ENCODE assay signal across 23 cellular contexts in genomic region chr5:125440905-125441304, GRCh38.
"Had no signal": no experiment of that assay in that cellular context is flagged by ENCODE, and none has a peak within 500 bp of the region (broad histone marks: within the 10 kb centered on the region; RNA-seq: fewer than 3 reads in every experiment).

No MANE protein-coding gene starts in this region.

- H3K4me3 Mint-ChIP-seq: activated CD4-positive, alpha-beta memory T cell treated with anti-CD3 and anti-CD28 coated beads for 36 hours; activated CD4-positive, alpha-beta T cell treated with anti-CD3 and anti-CD28 coated beads, Interleukin-2, amount 10 ng/mL, durations not matched to agents 7 days and 5 days; activated naive CD4-positive, alpha-beta T cell treated with anti-CD3 and anti-CD28 coated beads, Interleukin-2, amount 10 ng/mL, durations not matched to agents 7 days and 5 days; activated naive CD8-positive, alpha-beta T cell treated with anti-CD3 and anti-CD28 coated beads for 36 hours; activated T-cell treated with anti-CD3 and anti-CD28 coated beads, Interleukin-2, amount 50 U/mL, for 4 hours; T-cell had no signal

- DNase-seq: activated CD4-positive, alpha-beta memory T cell treated with anti-CD3 and anti-CD28 coated beads for 36 hours; activated CD4-positive, alpha-beta T cell treated with anti-CD3 and anti-CD28 coated beads, Interleukin-2, amount 10 ng/mL, durations not matched to agents 7 days and 5 days; activated CD4-positive, CD25-positive, alpha-beta regulatory T cell; activated CD8-positive, alpha-beta memory T cell treated with anti-CD3 and anti-CD28 coated beads for 24 hours; activated gamma-delta T cell; activated naive CD4-positive, alpha-beta T cell treated with anti-CD3 and anti-CD28 coated beads, Interleukin-2, amount 10 ng/mL, durations not matched to agents 7 days and 5 days; activated naive CD8-positive, alpha-beta T cell treated with anti-CD3 and anti-CD28 coated beads for 36 hours; activated T-cell treated with anti-CD3 and anti-CD28 coated beads, Interleukin-2, amount 50 U/mL, for 4 hours; anterior cingulate cortex; central memory CD4-positive, alpha-beta T cell; MG63; NCI-H1105 treated with DMSO at 0.1 percent for 48 hours; NCI-H1436 treated with DMSO at 0.1 percent for 48 hours; NCI-H187; NCI-H2081; NCI-H510A treated with DMSO at 0.1 percent for 48 hours; NCI-H69; PC-9; T-cell; T-helper 2 cell had no signal

- H3K4me1 Mint-ChIP-seq: activated CD4-positive, alpha-beta T cell treated with anti-CD3 and anti-CD28 coated beads, Interleukin-2, amount 10 ng/mL, durations not matched to agents 7 days and 5 days; activated naive CD4-positive, alpha-beta T cell treated with anti-CD3 and anti-CD28 coated beads, Interleukin-2, amount 10 ng/mL, durations not matched to agents 7 days and 5 days; activated naive CD8-positive, alpha-beta T cell treated with anti-CD3 and anti-CD28 coated beads for 36 hours; T-cell had no signal

- H3K27ac ChIP-seq: breast epithelium, PC-9, SK-N-MC, VCaP had no signal

- H3K36me3 Mint-ChIP-seq: activated CD4-positive, alpha-beta memory T cell treated with anti-CD3 and anti-CD28 coated beads for 36 hours; activated naive CD4-positive, alpha-beta T cell treated with anti-CD3 and anti-CD28 coated beads, Interleukin-2, amount 10 ng/mL, durations not matched to agents 7 days and 5 days; activated naive CD8-positive, alpha-beta T cell treated with anti-CD3 and anti-CD28 coated beads for 36 hours; T-cell had no signal

- H2AFZ ChIP-seq: PC-9 had no signal

- H3K27ac Mint-ChIP-seq: activated CD4-positive, alpha-beta memory T cell treated with anti-CD3 and anti-CD28 coated beads for 36 hours; activated CD4-positive, alpha-beta T cell treated with anti-CD3 and anti-CD28 coated beads, Interleukin-2, amount 10 ng/mL, durations not matched to agents 7 days and 5 days; activated naive CD4-positive, alpha-beta T cell treated with anti-CD3 and anti-CD28 coated beads, Interleukin-2, amount 10 ng/mL, durations not matched to agents 7 days and 5 days; activated naive CD8-positive, alpha-beta T cell treated with anti-CD3 and anti-CD28 coated beads for 36 hours; T-cell had no signal

- H3K27me3 Mint-ChIP-seq: activated CD4-positive, alpha-beta memory T cell treated with anti-CD3 and anti-CD28 coated beads for 36 hours; activated CD4-positive, alpha-beta T cell treated with anti-CD3 and anti-CD28 coated beads, Interleukin-2, amount 10 ng/mL, durations not matched to agents 7 days and 5 days; activated naive CD4-positive, alpha-beta T cell treated with anti-CD3 and anti-CD28 coated beads, Interleukin-2, amount 10 ng/mL, durations not matched to agents 7 days and 5 days; activated naive CD8-positive, alpha-beta T cell treated with anti-CD3 and anti-CD28 coated beads for 36 hours; T-cell had no signal

- H3K4me2 ChIP-seq: PC-9 had no signal

- H3K4me1 ChIP-seq: breast epithelium had no signal

- H3K36me3 ChIP-seq: breast epithelium, MG63 had no signal

- H3K27me3 ChIP-seq: breast epithelium, MG63 had no signal

- H3K4me3 ChIP-seq: breast epithelium, MG63, PC-9, SK-N-MC had no signal

- ATAC-seq: activated T-cell treated with anti-CD3 and anti-CD28 coated beads, Interleukin-2, amount 50 U/mL, for 4 hours; T-cell had no signal
